ENCODE assay signal across 1 cellular context in genomic region chr17:59330314-59330942, GRCh38.
TF ChIP-seq lines count a peak whose summit lies in the region.

No MANE protein-coding gene starts in this region.

TF ChIP-seq in HepG2, 621 proteins besides CTCF, POLR2A, EP300 and RAD21 (continued from another document and continues in another):
- TF ChIP-seq ZNF335 (CRISPR knock-in tag; IDR thresholded peaks at IDR 0.05) (no peak; the same call in 1 of the 2 replicates), SNAI1 (CRISPR knock-in tag; IDR thresholded peaks at IDR 0.05; ENCODE audit: borderline replicate concordance) (no peak), ISL2 (CRISPR knock-in tag; IDR thresholded peaks at IDR 0.05) (peak; percentile 83; the same call in 1 of the 2 replicates), LBX2 (CRISPR knock-in tag; IDR thresholded peaks at IDR 0.05; ENCODE audit: borderline replicate concordance) (no peak), HIVEP1 (CRISPR knock-in tag; IDR thresholded peaks at IDR 0.05) (no peak), ZNF446 (CRISPR knock-in tag; IDR thresholded peaks at IDR 0.05) (no peak), NCOA2 (CRISPR knock-in tag; IDR thresholded peaks at IDR 0.05) (peak; percentile 38; the same call in 1 of the 2 replicates), ZNF7 (CRISPR knock-in tag; IDR thresholded peaks at IDR 0.05) (no peak), ZNF614 (CRISPR knock-in tag; IDR thresholded peaks at IDR 0.05; ENCODE audit: borderline replicate concordance) (no peak; the same call in 1 of the 2 replicates), ZFP62 (CRISPR knock-in tag; IDR thresholded peaks at IDR 0.05) (no peak), SUZ12 (IDR thresholded peaks at IDR 0.05; ENCODE audit: low read depth, low read length) (no peak), ZNF143 (CRISPR knock-in tag; IDR thresholded peaks at IDR 0.05) (no peak; the same call in 1 of the 2 replicates), ZNF235 (CRISPR knock-in tag; IDR thresholded peaks at IDR 0.05; ENCODE audit: borderline replicate concordance) (no peak), MTA3 (CRISPR knock-in tag; IDR thresholded peaks at IDR 0.05) (no peak), ZNF232 (CRISPR knock-in tag; IDR thresholded peaks at IDR 0.05; ENCODE audit: borderline replicate concordance) (peak; percentile 92; the same call in 1 of the 2 replicates), ZFX (CRISPR knock-in tag; IDR thresholded peaks at IDR 0.05; ENCODE audit: low read depth) (no peak), ZNF615 (CRISPR knock-in tag; IDR thresholded peaks at IDR 0.05; ENCODE audit: borderline replicate concordance) (no peak), HNF4A (CRISPR knock-in tag; IDR thresholded peaks at IDR 0.05) (peak; percentile 56), ADNP (CRISPR knock-in tag; IDR thresholded peaks at IDR 0.05) (no peak), ZMAT3 (CRISPR knock-in tag; conservative IDR thresholded peaks at IDR 0.05) (peak; percentile 26; the same call in 1 of the 2 replicates), ZEB1 (IDR thresholded peaks at IDR 0.05; ENCODE audit: insufficient replicate concordance, low read depth) (peak; percentile 70), PCBP1 (IDR thresholded peaks at IDR 0.05; ENCODE audit: borderline replicate concordance, low read depth, low read length) (no peak), BATF2 (CRISPR knock-in tag; IDR thresholded peaks at IDR 0.05) (no peak), RBM39 (IDR thresholded peaks at IDR 0.05; ENCODE audit: low read depth, low read length, poor library complexity, severe bottlenecking) (no peak), ZNF292 (CRISPR knock-in tag; IDR thresholded peaks at IDR 0.05; ENCODE audit: borderline replicate concordance, low read depth) (peak; percentile 51; the same call in 1 of the 2 replicates), ZBTB21 (CRISPR knock-in tag; IDR thresholded peaks at IDR 0.05) (no peak), MAX (IDR thresholded peaks at IDR 0.05) (peak; percentile 85), MZF1 (CRISPR knock-in tag; IDR thresholded peaks at IDR 0.05; ENCODE audit: borderline replicate concordance) (no peak), ZNF230 (CRISPR knock-in tag; IDR thresholded peaks at IDR 0.05) (no peak), LRRFIP1 (CRISPR knock-in tag; conservative IDR thresholded peaks at IDR 0.05) (0 out of 2 replicates have a peak, but pooled peaks have one; percentile 46), TCF12 (IDR thresholded peaks at IDR 0.05) (no peak), TCF12 (CRISPR knock-in tag; IDR thresholded peaks at IDR 0.05) (no peak), ARHGAP35 (CRISPR knock-in tag; IDR thresholded peaks at IDR 0.05; ENCODE audit: borderline replicate concordance) (no peak), NCOA1 (CRISPR knock-in tag; IDR thresholded peaks at IDR 0.05) (no peak), ZNF792 (CRISPR knock-in tag; IDR thresholded peaks at IDR 0.05) (peak; percentile 31; the same call in 1 of the 2 replicates), EZH2 (conservative IDR thresholded peaks at IDR 0.05; ENCODE audit: low read depth, low read length) (no peak), ZKSCAN1 (IDR thresholded peaks at IDR 0.05; ENCODE audit: low read length) (no peak), SRSF9 (IDR thresholded peaks at IDR 0.05; ENCODE audit: borderline replicate concordance, insufficient read depth, low read depth, low read length, poor library complexity, severe bottlenecking) (no peak), ZC3H4 (CRISPR knock-in tag; IDR thresholded peaks at IDR 0.05; ENCODE audit: borderline replicate concordance) (no peak), ZBTB38 (CRISPR knock-in tag; IDR thresholded peaks at IDR 0.05) (no peak; the same call in 1 of the 2 replicates), ZNF350 (CRISPR knock-in tag; IDR thresholded peaks at IDR 0.05; ENCODE audit: borderline replicate concordance, low read depth) (peak; percentile 76), ZNF253 (CRISPR knock-in tag; IDR thresholded peaks at IDR 0.05; ENCODE audit: borderline replicate concordance) (no peak), ZNF331 (CRISPR knock-in tag; IDR thresholded peaks at IDR 0.05) (peak; percentile 81; the same call in 1 of the 2 replicates), ZBTB14 (CRISPR knock-in tag; IDR thresholded peaks at IDR 0.05) (no peak; the same call in 1 of the 2 replicates), GATAD1 (CRISPR knock-in tag; IDR thresholded peaks at IDR 0.05) (peak; percentile 34; the same call in 1 of the 2 replicates), DMAP1 (CRISPR knock-in tag; IDR thresholded peaks at IDR 0.05) (no peak), SAP130 (CRISPR knock-in tag; IDR thresholded peaks at IDR 0.05; ENCODE audit: low read depth) (peak; percentile 97), ZNF121 (CRISPR knock-in tag; IDR thresholded peaks at IDR 0.05) (no peak), ZFY (CRISPR knock-in tag; IDR thresholded peaks at IDR 0.05) (no peak), NFKB2 (CRISPR knock-in tag; IDR thresholded peaks at IDR 0.05; ENCODE audit: borderline replicate concordance) (peak; percentile 78; the same call in 1 of the 2 replicates), ZNF441 (CRISPR knock-in tag; IDR thresholded peaks at IDR 0.05; ENCODE audit: borderline replicate concordance) (no peak), MXI1 (IDR thresholded peaks at IDR 0.05; ENCODE audit: borderline replicate concordance, low read depth, low read length) (peak; percentile 90; the same call in 2 of the 3 replicates), ZNF670 (CRISPR knock-in tag; IDR thresholded peaks at IDR 0.05; ENCODE audit: borderline replicate concordance) (no peak), TAF1 (CRISPR knock-in tag; IDR thresholded peaks at IDR 0.05) (peak; percentile 65; the same call in 1 of the 2 replicates), ZNF20 (CRISPR knock-in tag; IDR thresholded peaks at IDR 0.05) (no peak), ZNF788 (CRISPR knock-in tag; IDR thresholded peaks at IDR 0.05; ENCODE audit: borderline replicate concordance) (peak; percentile 59; the same call in 1 of the 2 replicates), SMYD3 (CRISPR knock-in tag; IDR thresholded peaks at IDR 0.05) (peak; percentile 21; the same call in 1 of the 2 replicates), GATA4 (IDR thresholded peaks at IDR 0.05; ENCODE audit: borderline replicate concordance, low read depth) (peak; percentile 77; the same call in 1 of the 2 replicates), SALL1 (CRISPR knock-in tag; IDR thresholded peaks at IDR 0.05) (peak; percentile 82), KDM5B (CRISPR knock-in tag; IDR thresholded peaks at IDR 0.05; ENCODE audit: borderline replicate concordance) (peak; percentile 80; the same call in 1 of the 2 replicates)
- TF ChIP-seq, protein P1, sequence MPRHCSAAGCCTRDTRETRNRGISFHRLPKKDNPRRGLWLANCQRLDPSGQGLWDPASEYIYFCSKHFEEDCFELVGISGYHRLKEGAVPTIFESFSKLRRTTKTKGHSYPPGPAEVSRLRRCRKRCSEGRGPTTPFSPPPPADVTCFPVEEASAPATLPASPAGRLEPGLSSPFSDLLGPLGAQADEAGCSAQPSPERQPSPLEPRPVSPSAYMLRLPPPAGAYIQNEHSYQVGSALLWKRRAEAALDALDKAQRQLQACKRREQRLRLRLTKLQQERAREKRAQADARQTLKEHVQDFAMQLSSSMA (CRISPR knock-in tag; IDR thresholded peaks at IDR 0.05), result 0 out of 2 replicates have a peak, but pooled peaks have one; percentile 19
- TF ChIP-seq, protein P2, sequence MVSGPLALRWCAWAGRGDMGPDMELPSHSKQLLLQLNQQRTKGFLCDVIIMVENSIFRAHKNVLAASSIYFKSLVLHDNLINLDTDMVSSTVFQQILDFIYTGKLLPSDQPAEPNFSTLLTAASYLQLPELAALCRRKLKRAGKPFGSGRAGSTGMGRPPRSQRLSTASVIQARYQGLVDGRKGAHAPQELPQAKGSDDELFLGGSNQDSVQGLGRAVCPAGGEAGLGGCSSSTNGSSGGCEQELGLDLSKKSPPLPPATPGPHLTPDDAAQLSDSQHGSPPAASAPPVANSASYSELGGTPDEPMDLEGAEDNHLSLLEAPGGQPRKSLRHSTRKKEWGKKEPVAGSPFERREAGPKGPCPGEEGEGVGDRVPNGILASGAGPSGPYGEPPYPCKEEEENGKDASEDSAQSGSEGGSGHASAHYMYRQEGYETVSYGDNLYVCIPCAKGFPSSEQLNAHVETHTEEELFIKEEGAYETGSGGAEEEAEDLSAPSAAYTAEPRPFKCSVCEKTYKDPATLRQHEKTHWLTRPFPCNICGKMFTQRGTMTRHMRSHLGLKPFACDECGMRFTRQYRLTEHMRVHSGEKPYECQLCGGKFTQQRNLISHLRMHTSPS (CRISPR knock-in tag; IDR thresholded peaks at IDR 0.05; ENCODE audit: low read depth), result peak; percentile 69; the same call in 1 of the 2 replicates
- TF ChIP-seq, protein P3, sequence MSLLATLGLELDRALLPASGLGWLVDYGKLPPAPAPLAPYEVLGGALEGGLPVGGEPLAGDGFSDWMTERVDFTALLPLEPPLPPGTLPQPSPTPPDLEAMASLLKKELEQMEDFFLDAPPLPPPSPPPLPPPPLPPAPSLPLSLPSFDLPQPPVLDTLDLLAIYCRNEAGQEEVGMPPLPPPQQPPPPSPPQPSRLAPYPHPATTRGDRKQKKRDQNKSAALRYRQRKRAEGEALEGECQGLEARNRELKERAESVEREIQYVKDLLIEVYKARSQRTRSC (CRISPR knock-in tag; IDR thresholded peaks at IDR 0.05; ENCODE audit: low read depth), result no peak
- TF ChIP-seq, protein P4, sequence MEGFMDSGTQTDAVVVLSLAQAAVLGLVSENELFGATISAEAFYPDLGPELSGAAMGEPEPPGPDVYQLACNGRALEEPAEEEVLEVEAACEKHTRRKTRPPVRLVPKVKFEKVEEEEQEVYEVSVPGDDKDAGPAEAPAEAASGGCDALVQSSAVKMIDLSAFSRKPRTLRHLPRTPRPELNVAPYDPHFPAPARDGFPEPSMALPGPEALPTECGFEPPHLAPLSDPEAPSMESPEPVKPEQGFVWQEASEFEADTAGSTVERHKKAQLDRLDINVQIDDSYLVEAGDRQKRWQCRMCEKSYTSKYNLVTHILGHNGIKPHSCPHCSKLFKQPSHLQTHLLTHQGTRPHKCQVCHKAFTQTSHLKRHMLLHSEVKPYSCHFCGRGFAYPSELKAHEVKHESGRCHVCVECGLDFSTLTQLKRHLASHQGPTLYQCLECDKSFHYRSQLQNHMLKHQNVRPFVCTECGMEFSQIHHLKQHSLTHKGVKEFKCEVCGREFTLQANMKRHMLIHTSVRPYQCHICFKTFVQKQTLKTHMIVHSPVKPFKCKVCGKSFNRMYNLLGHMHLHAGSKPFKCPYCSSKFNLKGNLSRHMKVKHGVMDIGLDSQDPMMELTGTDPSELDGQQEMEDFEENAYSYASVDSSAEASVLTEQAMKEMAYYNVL (CRISPR knock-in tag; IDR thresholded peaks at IDR 0.05; ENCODE audit: borderline replicate concordance), result no peak
- TF ChIP-seq, protein P5, sequence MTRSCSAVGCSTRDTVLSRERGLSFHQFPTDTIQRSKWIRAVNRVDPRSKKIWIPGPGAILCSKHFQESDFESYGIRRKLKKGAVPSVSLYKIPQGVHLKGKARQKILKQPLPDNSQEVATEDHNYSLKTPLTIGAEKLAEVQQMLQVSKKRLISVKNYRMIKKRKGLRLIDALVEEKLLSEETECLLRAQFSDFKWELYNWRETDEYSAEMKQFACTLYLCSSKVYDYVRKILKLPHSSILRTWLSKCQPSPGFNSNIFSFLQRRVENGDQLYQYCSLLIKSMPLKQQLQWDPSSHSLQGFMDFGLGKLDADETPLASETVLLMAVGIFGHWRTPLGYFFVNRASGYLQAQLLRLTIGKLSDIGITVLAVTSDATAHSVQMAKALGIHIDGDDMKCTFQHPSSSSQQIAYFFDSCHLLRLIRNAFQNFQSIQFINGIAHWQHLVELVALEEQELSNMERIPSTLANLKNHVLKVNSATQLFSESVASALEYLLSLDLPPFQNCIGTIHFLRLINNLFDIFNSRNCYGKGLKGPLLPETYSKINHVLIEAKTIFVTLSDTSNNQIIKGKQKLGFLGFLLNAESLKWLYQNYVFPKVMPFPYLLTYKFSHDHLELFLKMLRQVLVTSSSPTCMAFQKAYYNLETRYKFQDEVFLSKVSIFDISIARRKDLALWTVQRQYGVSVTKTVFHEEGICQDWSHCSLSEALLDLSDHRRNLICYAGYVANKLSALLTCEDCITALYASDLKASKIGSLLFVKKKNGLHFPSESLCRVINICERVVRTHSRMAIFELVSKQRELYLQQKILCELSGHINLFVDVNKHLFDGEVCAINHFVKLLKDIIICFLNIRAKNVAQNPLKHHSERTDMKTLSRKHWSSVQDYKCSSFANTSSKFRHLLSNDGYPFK (CRISPR knock-in tag; IDR thresholded peaks at IDR 0.05; ENCODE audit: borderline replicate concordance), result no peak; the same call in 1 of the 2 replicates
